In the genomic region with DNA sequence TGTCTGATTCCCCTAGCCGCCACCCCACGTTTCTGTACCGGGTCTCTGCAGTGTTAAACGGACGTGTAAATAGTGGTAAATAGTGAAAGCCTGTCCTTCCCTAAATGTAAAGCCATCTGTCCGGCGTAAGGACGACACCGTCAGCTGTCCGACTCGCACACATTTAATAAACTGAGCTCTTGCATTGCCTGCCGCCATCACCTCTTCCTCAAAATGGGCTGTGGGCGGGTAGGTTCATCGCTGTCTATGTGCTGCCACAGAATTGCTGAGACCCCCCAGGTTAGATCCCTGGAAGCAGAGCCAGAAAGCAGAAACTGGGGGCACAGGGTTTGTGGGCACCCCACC, we compare ENCODE assay signal across 19 cellular contexts. TPM values are rescaled to one million over a fixed set of nuclear protein-coding genes. Genes with fewer than 3 reads are reported as not detected.
A peak's percentile ranks its signal among the peaks of the same experiment; 100 is the strongest.
DNase-seq lines count a peak whose midpoint lies in the region; ATAC-seq lines count a peak whose summit lies in the region.
"Had no signal": no experiment of that assay in that cellular context is flagged by ENCODE, and none has a peak within 500 bp of the region (broad histone marks: within the 10 kb centered on the region; RNA-seq: fewer than 3 reads in every experiment).

No MANE protein-coding gene starts in this region.

- H3K27me3 Mint-ChIP-seq in activated T-helper 1 cell treated with anti-CD3 and anti-CD28 coated beads, Interleukin-12 subunit alpha, Interleukin-12 subunit beta, Interleukin-2, Interleukin-4 antibody, amounts not matched to agents 30 ng/mL and 10 ng/mL and 1 ng/mL, durations not matched to agents 14 hours and 24 hours and 36 hours (ENCODE audit: insufficient read depth): peaks cover 12% of the 10 kb centered on the region
- peaks cover 0 to 16% (median 0%) of the 10 kb centered on the region in 5 donors for H3K27me3 Mint-ChIP-seq in naive thymus-derived CD4-positive, alpha-beta T cell

- peaks cover 19 to 26% of the 10 kb centered on the region in 2 donors for H3K4me1 ChIP-seq in naive thymus-derived CD4-positive, alpha-beta T cell (ENCODE audit: control insufficient read depth in 2 of 2, insufficient read depth in 2 of 2, low read length in 2 of 2)

- peaks cover 0 to 26% (median 0%) of the 10 kb centered on the region in 3 experiments for H3K36me3 ChIP-seq in naive thymus-derived CD4-positive, alpha-beta T cell (ENCODE audit: control insufficient read depth in 2 of 3, insufficient read depth in 3 of 3, low read length in 3 of 3)
- H3K36me3 ChIP-seq: brain microvascular endothelial cell had no signal

- H3K4me3 ChIP-seq in naive thymus-derived CD4-positive, alpha-beta T cell (ENCODE audit: low read length): no peak overlapping the region
- H3K4me3 ChIP-seq: gastroesophageal sphincter, testis had no signal

- no peaks in the 10 kb centered on the region for H3K36me3 Mint-ChIP-seq in activated T-helper 1 cell treated with anti-CD3 and anti-CD28 coated beads, Interleukin-12 subunit alpha, Interleukin-12 subunit beta, Interleukin-2, Interleukin-4 antibody, amounts not matched to agents 30 ng/mL and 10 ng/mL and 1 ng/mL, durations not matched to agents 14 hours and 24 hours and 36 hours (ENCODE audit: low read depth)
- H3K36me3 Mint-ChIP-seq in naive thymus-derived CD4-positive, alpha-beta T cell: peaks cover 0 to 3% (median 0%) of the 10 kb centered on the region in 5 donors

- DNase-seq in DMS 273 treated with DMSO at 0.1 percent for 48 hours (lab: John Stamatoyannopoulos, UW) (peak; percentile 29), DMS 273 (lab: John Stamatoyannopoulos, UW; ENCODE audit: unreplicated experiment) (no peak), retina (no peak), mesenteric fat pad (ENCODE audit: low spot score) (no peak)
- DNase-seq in activated T-helper 1 cell treated with anti-CD3 and anti-CD28 coated beads, Interleukin-12 subunit alpha, Interleukin-12 subunit beta, Interleukin-2, Interleukin-4 antibody, amounts not matched to agents 30 ng/mL and 10 ng/mL and 1 ng/mL, durations not matched to agents 14 hours and 24 hours and 36 hours (ENCODE audit: low spot score): no peak
- no peak for DNase-seq in naive thymus-derived CD4-positive, alpha-beta T cell
- DNase-seq: activated CD4-positive, CD25-positive, alpha-beta regulatory T cell; activated naive CD8-positive, alpha-beta T cell treated with anti-CD3 and anti-CD28 coated beads for 36 hours; brain microvascular endothelial cell; GF-D8; NCI-H1048; NCI-H2107; OCI-M1; SHP77 treated with DMSO at 0.1 percent for 48 hours; testis had no signal

- peak overlapping the region; percentile 5 for H3K4me3 Mint-ChIP-seq in activated T-helper 1 cell treated with anti-CD3 and anti-CD28 coated beads, Interleukin-12 subunit alpha, Interleukin-12 subunit beta, Interleukin-2, Interleukin-4 antibody, amounts not matched to agents 30 ng/mL and 10 ng/mL and 1 ng/mL, durations not matched to agents 14 hours and 24 hours and 36 hours
- peak overlapping the region in 7 of 10 donors; percentile 18 to 87 (median 41) for H3K4me3 Mint-ChIP-seq in naive thymus-derived CD4-positive, alpha-beta T cell
- H3K4me3 Mint-ChIP-seq: activated naive CD8-positive, alpha-beta T cell treated with anti-CD3 and anti-CD28 coated beads for 36 hours; dendritic cell treated with granulocyte-macrophage colony-stimulating factor and Interleukin-4, amounts not matched to agents 40 ng/mL and 50 ng/mL, for 4 days had no signal

- no peak overlapping the region for H3K27ac ChIP-seq in naive thymus-derived CD4-positive, alpha-beta T cell (ENCODE audit: low read depth, low read length)
- H3K27ac ChIP-seq: 22Rv1, brain microvascular endothelial cell, gastroesophageal sphincter, testis had no signal

- intact Hi-C loops in activated T-helper 1 cell treated with anti-CD3 and anti-CD28 coated beads, Interleukin-12 subunit alpha, Interleukin-12 subunit beta, Interleukin-2, Interleukin-4 antibody, amounts not matched to agents 30 ng/mL and 10 ng/mL and 1 ng/mL, durations not matched to agents 14 hours and 24 hours and 36 hours (cut with micrococcal nuclease): no loop called here
- intact Hi-C loops in naive thymus-derived CD4-positive, alpha-beta T cell (cut with micrococcal nuclease): no loop called here

- POLR2A ChIA-PET in naive thymus-derived CD4-positive, alpha-beta T cell (lab: Charles Lee): interaction anchor here (1.0 to 1.6 kb wide), 2 partner anchors 28 to 198 kb away, joined by 3 to 5 read pairs; partner anchors contain the start of gene FAM174C

- no peaks in the 10 kb centered on the region for H3K9me3 Mint-ChIP-seq in activated T-helper 1 cell treated with anti-CD3 and anti-CD28 coated beads, Interleukin-12 subunit alpha, Interleukin-12 subunit beta, Interleukin-2, Interleukin-4 antibody, amounts not matched to agents 30 ng/mL and 10 ng/mL and 1 ng/mL, durations not matched to agents 14 hours and 24 hours and 36 hours
- H3K9me3 Mint-ChIP-seq in naive thymus-derived CD4-positive, alpha-beta T cell: no peaks in the 10 kb centered on the region
- H3K9me3 Mint-ChIP-seq: activated naive CD8-positive, alpha-beta T cell treated with anti-CD3 and anti-CD28 coated beads for 36 hours; dendritic cell treated with granulocyte-macrophage colony-stimulating factor and Interleukin-4, amounts not matched to agents 40 ng/mL and 50 ng/mL, for 4 days had no signal

- H3K27me3 ChIP-seq in naive thymus-derived CD4-positive, alpha-beta T cell (ENCODE audit: control insufficient read depth in 2 of 2, insufficient read depth in 2 of 2, low read length in 2 of 2): peaks cover 0 to 3% of the 10 kb centered on the region in 2 donors
- H3K27me3 ChIP-seq: testis had no signal

- H3K9me3 ChIP-seq in naive thymus-derived CD4-positive, alpha-beta T cell (ENCODE audit: control insufficient read depth in 2 of 3, low read length in 3 of 3): no peaks in the 10 kb centered on the region
- H3K9me3 ChIP-seq: gastroesophageal sphincter, testis had no signal

- no peak for ATAC-seq in naive thymus-derived CD4-positive, alpha-beta T cell
- ATAC-seq: gastroesophageal sphincter had no signal

- peaks cover 6% of the 10 kb centered on the region for H3K4me1 Mint-ChIP-seq in activated T-helper 1 cell treated with anti-CD3 and anti-CD28 coated beads, Interleukin-12 subunit alpha, Interleukin-12 subunit beta, Interleukin-2, Interleukin-4 antibody, amounts not matched to agents 30 ng/mL and 10 ng/mL and 1 ng/mL, durations not matched to agents 14 hours and 24 hours and 36 hours (ENCODE audit: low read depth)
- peaks cover 4 to 26% (median 18%) of the 10 kb centered on the region in 7 donors for H3K4me1 Mint-ChIP-seq in naive thymus-derived CD4-positive, alpha-beta T cell

- CTCF ChIA-PET in naive thymus-derived CD4-positive, alpha-beta T cell (lab: Charles Lee): no interaction called here

- H3K27ac Mint-ChIP-seq in activated T-helper 1 cell treated with anti-CD3 and anti-CD28 coated beads, Interleukin-12 subunit alpha, Interleukin-12 subunit beta, Interleukin-2, Interleukin-4 antibody, amounts not matched to agents 30 ng/mL and 10 ng/mL and 1 ng/mL, durations not matched to agents 14 hours and 24 hours and 36 hours: no peak overlapping the region
- H3K27ac Mint-ChIP-seq in naive thymus-derived CD4-positive, alpha-beta T cell: no peak overlapping the region
- H3K27ac Mint-ChIP-seq: dendritic cell treated with granulocyte-macrophage colony-stimulating factor and Interleukin-4, amounts not matched to agents 40 ng/mL and 50 ng/mL, for 4 days had no signal

RNA-seq across cellular contexts. Expression of gene C19orf25, which starts 6.0 kb away (rescaled TPM):
- total RNA-seq in activated T-helper 1 cell treated with anti-CD3 and anti-CD28 coated beads, Interleukin-12 subunit alpha, Interleukin-12 subunit beta, Interleukin-2, Interleukin-4 antibody, amounts not matched to agents 30 ng/mL and 10 ng/mL and 1 ng/mL, durations not matched to agents 14 hours and 24 hours and 36 hours: 37.1 and 38.5 TPM in 2 replicates
- total RNA-seq in naive thymus-derived CD4-positive, alpha-beta T cell: 10 to 100 TPM; 24.2 to 64.5 (median 44.6) TPM
- 10 to 100 TPM; 43.6 to 69.8 TPM for polyA plus RNA-seq in naive thymus-derived CD4-positive, alpha-beta T cell
- total RNA-seq in mesenteric fat pad: 21.6 TPM

RNA-seq across cellular contexts. Expression of gene PCSK4, which starts 17.1 kb away (rescaled TPM):
- total RNA-seq in activated T-helper 1 cell treated with anti-CD3 and anti-CD28 coated beads, Interleukin-12 subunit alpha, Interleukin-12 subunit beta, Interleukin-2, Interleukin-4 antibody, amounts not matched to agents 30 ng/mL and 10 ng/mL and 1 ng/mL, durations not matched to agents 14 hours and 24 hours and 36 hours: 0.26 and 1.5 TPM in 2 replicates
- total RNA-seq in naive thymus-derived CD4-positive, alpha-beta T cell: 10 to 100 TPM in 1 of 5 experiments, 1 to 10 TPM in 3, under 1 TPM in 1; 0.87 to 10.8 (median 7.8) TPM
- under 1 TPM; 0.64 to 0.72 TPM for polyA plus RNA-seq in naive thymus-derived CD4-positive, alpha-beta T cell
- 0.96 TPM for total RNA-seq in mesenteric fat pad

RNA-seq across cellular contexts. Expression of gene REEP6, which starts 18.0 kb away (rescaled TPM):
- total RNA-seq in activated T-helper 1 cell treated with anti-CD3 and anti-CD28 coated beads, Interleukin-12 subunit alpha, Interleukin-12 subunit beta, Interleukin-2, Interleukin-4 antibody, amounts not matched to agents 30 ng/mL and 10 ng/mL and 1 ng/mL, durations not matched to agents 14 hours and 24 hours and 36 hours: 1.4 TPM in 2 replicates
- 1 to 10 TPM; 1.6 to 5.3 (median 4.4) TPM for total RNA-seq in naive thymus-derived CD4-positive, alpha-beta T cell
- 1 to 10 TPM; 5.6 to 7.2 TPM for polyA plus RNA-seq in naive thymus-derived CD4-positive, alpha-beta T cell
- 7.4 TPM for total RNA-seq in mesenteric fat pad

RNA-seq across cellular contexts. Expression of gene APC2, which starts 23.1 kb away (rescaled TPM):
- 0.16 and 0.17 TPM in 2 replicates for total RNA-seq in activated T-helper 1 cell treated with anti-CD3 and anti-CD28 coated beads, Interleukin-12 subunit alpha, Interleukin-12 subunit beta, Interleukin-2, Interleukin-4 antibody, amounts not matched to agents 30 ng/mL and 10 ng/mL and 1 ng/mL, durations not matched to agents 14 hours and 24 hours and 36 hours
- under 1 TPM; 0.05 to 0.24 (median 0.10) TPM for total RNA-seq in naive thymus-derived CD4-positive, alpha-beta T cell
- under 1 TPM; 0.01 to 0.05 TPM for polyA plus RNA-seq in naive thymus-derived CD4-positive, alpha-beta T cell
- 0.10 TPM for total RNA-seq in mesenteric fat pad
- total RNA-seq: epithelial cell of proximal tubule had no signal

RNA-seq across cellular contexts. Expression of gene RPS15, which starts 34.8 kb away (rescaled TPM):
- 1,387 and 1,455 TPM in 2 replicates for total RNA-seq in activated T-helper 1 cell treated with anti-CD3 and anti-CD28 coated beads, Interleukin-12 subunit alpha, Interleukin-12 subunit beta, Interleukin-2, Interleukin-4 antibody, amounts not matched to agents 30 ng/mL and 10 ng/mL and 1 ng/mL, durations not matched to agents 14 hours and 24 hours and 36 hours
- 1,000 to 10,000 TPM; 1,300 to 2,097 (median 2,012) TPM for total RNA-seq in naive thymus-derived CD4-positive, alpha-beta T cell
- polyA plus RNA-seq in naive thymus-derived CD4-positive, alpha-beta T cell: 1,000 to 10,000 TPM; 3,657 to 3,761 TPM
- 909 TPM for total RNA-seq in mesenteric fat pad
